ENCODE assay signal across 1 cellular context in genomic region chr3:46559030-46559704, GRCh38.
TF ChIP-seq lines count a peak whose summit lies in the region.

No MANE protein-coding gene starts in this region.

TF ChIP-seq in H1, 55 proteins besides CTCF, POLR2A, EP300 and RAD21 (continued from another document):
- TF ChIP-seq, protein P1, sequence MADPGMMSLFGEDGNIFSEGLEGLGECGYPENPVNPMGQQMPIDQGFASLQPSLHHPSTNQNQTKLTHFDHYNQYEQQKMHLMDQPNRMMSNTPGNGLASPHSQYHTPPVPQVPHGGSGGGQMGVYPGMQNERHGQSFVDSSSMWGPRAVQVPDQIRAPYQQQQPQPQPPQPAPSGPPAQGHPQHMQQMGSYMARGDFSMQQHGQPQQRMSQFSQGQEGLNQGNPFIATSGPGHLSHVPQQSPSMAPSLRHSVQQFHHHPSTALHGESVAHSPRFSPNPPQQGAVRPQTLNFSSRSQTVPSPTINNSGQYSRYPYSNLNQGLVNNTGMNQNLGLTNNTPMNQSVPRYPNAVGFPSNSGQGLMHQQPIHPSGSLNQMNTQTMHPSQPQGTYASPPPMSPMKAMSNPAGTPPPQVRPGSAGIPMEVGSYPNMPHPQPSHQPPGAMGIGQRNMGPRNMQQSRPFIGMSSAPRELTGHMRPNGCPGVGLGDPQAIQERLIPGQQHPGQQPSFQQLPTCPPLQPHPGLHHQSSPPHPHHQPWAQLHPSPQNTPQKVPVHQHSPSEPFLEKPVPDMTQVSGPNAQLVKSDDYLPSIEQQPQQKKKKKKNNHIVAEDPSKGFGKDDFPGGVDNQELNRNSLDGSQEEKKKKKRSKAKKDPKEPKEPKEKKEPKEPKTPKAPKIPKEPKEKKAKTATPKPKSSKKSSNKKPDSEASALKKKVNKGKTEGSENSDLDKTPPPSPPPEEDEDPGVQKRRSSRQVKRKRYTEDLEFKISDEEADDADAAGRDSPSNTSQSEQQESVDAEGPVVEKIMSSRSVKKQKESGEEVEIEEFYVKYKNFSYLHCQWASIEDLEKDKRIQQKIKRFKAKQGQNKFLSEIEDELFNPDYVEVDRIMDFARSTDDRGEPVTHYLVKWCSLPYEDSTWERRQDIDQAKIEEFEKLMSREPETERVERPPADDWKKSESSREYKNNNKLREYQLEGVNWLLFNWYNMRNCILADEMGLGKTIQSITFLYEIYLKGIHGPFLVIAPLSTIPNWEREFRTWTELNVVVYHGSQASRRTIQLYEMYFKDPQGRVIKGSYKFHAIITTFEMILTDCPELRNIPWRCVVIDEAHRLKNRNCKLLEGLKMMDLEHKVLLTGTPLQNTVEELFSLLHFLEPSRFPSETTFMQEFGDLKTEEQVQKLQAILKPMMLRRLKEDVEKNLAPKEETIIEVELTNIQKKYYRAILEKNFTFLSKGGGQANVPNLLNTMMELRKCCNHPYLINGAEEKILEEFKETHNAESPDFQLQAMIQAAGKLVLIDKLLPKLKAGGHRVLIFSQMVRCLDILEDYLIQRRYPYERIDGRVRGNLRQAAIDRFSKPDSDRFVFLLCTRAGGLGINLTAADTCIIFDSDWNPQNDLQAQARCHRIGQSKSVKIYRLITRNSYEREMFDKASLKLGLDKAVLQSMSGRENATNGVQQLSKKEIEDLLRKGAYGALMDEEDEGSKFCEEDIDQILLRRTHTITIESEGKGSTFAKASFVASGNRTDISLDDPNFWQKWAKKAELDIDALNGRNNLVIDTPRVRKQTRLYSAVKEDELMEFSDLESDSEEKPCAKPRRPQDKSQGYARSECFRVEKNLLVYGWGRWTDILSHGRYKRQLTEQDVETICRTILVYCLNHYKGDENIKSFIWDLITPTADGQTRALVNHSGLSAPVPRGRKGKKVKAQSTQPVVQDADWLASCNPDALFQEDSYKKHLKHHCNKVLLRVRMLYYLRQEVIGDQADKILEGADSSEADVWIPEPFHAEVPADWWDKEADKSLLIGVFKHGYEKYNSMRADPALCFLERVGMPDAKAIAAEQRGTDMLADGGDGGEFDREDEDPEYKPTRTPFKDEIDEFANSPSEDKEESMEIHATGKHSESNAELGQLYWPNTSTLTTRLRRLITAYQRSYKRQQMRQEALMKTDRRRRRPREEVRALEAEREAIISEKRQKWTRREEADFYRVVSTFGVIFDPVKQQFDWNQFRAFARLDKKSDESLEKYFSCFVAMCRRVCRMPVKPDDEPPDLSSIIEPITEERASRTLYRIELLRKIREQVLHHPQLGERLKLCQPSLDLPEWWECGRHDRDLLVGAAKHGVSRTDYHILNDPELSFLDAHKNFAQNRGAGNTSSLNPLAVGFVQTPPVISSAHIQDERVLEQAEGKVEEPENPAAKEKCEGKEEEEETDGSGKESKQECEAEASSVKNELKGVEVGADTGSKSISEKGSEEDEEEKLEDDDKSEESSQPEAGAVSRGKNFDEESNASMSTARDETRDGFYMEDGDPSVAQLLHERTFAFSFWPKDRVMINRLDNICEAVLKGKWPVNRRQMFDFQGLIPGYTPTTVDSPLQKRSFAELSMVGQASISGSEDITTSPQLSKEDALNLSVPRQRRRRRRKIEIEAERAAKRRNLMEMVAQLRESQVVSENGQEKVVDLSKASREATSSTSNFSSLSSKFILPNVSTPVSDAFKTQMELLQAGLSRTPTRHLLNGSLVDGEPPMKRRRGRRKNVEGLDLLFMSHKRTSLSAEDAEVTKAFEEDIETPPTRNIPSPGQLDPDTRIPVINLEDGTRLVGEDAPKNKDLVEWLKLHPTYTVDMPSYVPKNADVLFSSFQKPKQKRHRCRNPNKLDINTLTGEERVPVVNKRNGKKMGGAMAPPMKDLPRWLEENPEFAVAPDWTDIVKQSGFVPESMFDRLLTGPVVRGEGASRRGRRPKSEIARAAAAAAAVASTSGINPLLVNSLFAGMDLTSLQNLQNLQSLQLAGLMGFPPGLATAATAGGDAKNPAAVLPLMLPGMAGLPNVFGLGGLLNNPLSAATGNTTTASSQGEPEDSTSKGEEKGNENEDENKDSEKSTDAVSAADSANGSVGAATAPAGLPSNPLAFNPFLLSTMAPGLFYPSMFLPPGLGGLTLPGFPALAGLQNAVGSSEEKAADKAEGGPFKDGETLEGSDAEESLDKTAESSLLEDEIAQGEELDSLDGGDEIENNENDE (IDR thresholded peaks at IDR 0.05; ENCODE audit: insufficient replicate concordance, low read length) = no peak
